1 cellular context compared by ENCODE assay signal in the genomic region with DNA sequence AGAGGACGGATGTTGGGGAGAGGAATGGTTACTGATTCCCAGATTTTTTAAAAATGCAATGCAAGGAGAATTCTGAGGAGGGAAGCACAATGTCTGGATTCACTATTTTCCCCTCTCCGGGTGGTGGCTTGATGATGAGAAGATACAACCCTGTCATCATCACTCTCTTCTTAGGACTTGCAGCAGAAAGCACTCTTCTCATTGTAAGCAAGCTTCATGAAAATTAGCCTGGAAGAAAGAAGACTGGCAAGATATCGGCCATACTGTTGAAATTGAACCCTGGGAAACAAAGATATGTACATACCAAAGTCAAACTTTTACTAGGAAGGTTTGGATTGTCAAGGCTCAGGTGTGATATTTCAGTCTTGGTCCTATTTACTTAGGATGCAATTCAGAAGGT.
A peak's percentile ranks its signal among the peaks of the same experiment; 100 is the strongest.
TF ChIP-seq lines count a peak whose summit lies in the region.

No MANE protein-coding gene starts in this region.

TF ChIP-seq in A549, 52 proteins besides CTCF, POLR2A, EP300 and RAD21 (continued from another document):
- peak; percentile 55; the same call in 1 of the 2 replicates for TF ChIP-seq HOXB13 (CRISPR knock-in tag; IDR thresholded peaks at IDR 0.05; ENCODE audit: low read depth)
